In the genomic region with DNA sequence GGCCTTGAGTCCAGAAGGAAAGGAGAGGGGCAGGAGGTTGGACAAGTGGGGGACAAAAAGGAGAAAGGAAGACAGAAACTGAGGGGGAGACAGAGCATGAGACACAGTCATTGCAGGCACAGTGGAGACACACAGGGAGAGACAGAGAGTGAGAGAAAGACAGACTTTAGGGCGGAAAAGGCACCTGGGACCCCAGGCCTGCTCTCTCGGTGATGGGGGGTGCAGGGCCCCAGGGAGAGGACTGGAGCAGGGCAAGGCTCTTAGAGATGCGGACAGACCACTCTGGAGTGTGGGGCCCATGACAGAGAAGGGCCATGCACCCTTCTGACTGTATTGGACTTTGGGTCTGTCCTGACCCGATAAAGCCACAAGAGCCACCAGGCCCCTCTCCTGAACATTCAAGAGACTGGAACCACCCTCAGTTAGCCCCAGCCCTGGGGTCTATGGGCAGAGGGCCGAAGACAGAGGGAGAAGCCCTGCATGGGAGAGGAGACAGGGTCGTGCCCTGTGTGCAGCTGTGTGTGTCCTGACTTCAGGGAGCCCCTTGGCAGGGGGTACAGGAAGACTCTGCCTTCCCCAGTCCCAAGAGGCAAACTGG, we compare ENCODE assay signal across 1 cellular context.
TF ChIP-seq lines count a peak whose summit lies in the region.

No MANE protein-coding gene starts in this region.

TF ChIP-seq in HepG2, 621 proteins besides CTCF, POLR2A, EP300 and RAD21:
- TF ChIP-seq DR1 (CRISPR knock-in tag; IDR thresholded peaks at IDR 0.05) (no peak), PAWR (CRISPR knock-in tag; IDR thresholded peaks at IDR 0.05; ENCODE audit: borderline replicate concordance) (no peak), ISX (CRISPR knock-in tag; conservative IDR thresholded peaks at IDR 0.05) (no peak), ZBTB1 (CRISPR knock-in tag; IDR thresholded peaks at IDR 0.05; ENCODE audit: borderline replicate concordance) (no peak), HNRNPUL1 (IDR thresholded peaks at IDR 0.05; ENCODE audit: low read depth, low read length) (no peak), RFX3 (CRISPR knock-in tag; IDR thresholded peaks at IDR 0.05) (no peak), ATRX (CRISPR knock-in tag; IDR thresholded peaks at IDR 0.05; ENCODE audit: borderline replicate concordance) (no peak), HES4 (CRISPR knock-in tag; IDR thresholded peaks at IDR 0.05; ENCODE audit: borderline replicate concordance) (no peak), MEIS1 (CRISPR knock-in tag; IDR thresholded peaks at IDR 0.05; ENCODE audit: borderline replicate concordance) (no peak), MAZ (IDR thresholded peaks at IDR 0.05; ENCODE audit: borderline replicate concordance, low read depth, low read length) (no peak), MAZ (CRISPR knock-in tag; IDR thresholded peaks at IDR 0.05; ENCODE audit: low read depth) (no peak), ZNF572 (CRISPR knock-in tag; IDR thresholded peaks at IDR 0.05) (no peak), GTF3A (CRISPR knock-in tag; conservative IDR thresholded peaks at IDR 0.05) (no peak), ZNF10 (CRISPR knock-in tag; IDR thresholded peaks at IDR 0.05; ENCODE audit: borderline replicate concordance, low read depth) (no peak), ZBTB21 (CRISPR knock-in tag; IDR thresholded peaks at IDR 0.05) (no peak), MXI1 (IDR thresholded peaks at IDR 0.05; ENCODE audit: borderline replicate concordance, low read depth, low read length) (no peak), ZNF883 (CRISPR knock-in tag; IDR thresholded peaks at IDR 0.05; ENCODE audit: not compliant biosample characterization) (no peak), ATAD3A (CRISPR knock-in tag; IDR thresholded peaks at IDR 0.05) (no peak), ZC3H4 (CRISPR knock-in tag; IDR thresholded peaks at IDR 0.05; ENCODE audit: borderline replicate concordance) (no peak)
- TF ChIP-seq, protein P1, sequence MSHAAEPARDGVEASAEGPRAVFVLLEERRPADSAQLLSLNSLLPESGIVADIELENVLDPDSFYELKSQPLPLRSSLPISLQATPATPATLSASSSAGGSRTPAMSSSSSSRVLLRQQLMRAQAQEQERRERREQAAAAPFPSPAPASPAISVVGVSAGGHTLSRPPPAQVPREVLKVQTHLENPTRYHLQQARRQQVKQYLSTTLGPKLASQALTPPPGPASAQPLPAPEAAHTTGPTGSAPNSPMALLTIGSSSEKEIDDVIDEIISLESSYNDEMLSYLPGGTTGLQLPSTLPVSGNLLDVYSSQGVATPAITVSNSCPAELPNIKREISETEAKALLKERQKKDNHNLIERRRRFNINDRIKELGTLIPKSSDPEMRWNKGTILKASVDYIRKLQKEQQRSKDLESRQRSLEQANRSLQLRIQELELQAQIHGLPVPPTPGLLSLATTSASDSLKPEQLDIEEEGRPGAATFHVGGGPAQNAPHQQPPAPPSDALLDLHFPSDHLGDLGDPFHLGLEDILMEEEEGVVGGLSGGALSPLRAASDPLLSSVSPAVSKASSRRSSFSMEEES (CRISPR knock-in tag; IDR thresholded peaks at IDR 0.05) = no peak
- TF ChIP-seq, protein P2, sequence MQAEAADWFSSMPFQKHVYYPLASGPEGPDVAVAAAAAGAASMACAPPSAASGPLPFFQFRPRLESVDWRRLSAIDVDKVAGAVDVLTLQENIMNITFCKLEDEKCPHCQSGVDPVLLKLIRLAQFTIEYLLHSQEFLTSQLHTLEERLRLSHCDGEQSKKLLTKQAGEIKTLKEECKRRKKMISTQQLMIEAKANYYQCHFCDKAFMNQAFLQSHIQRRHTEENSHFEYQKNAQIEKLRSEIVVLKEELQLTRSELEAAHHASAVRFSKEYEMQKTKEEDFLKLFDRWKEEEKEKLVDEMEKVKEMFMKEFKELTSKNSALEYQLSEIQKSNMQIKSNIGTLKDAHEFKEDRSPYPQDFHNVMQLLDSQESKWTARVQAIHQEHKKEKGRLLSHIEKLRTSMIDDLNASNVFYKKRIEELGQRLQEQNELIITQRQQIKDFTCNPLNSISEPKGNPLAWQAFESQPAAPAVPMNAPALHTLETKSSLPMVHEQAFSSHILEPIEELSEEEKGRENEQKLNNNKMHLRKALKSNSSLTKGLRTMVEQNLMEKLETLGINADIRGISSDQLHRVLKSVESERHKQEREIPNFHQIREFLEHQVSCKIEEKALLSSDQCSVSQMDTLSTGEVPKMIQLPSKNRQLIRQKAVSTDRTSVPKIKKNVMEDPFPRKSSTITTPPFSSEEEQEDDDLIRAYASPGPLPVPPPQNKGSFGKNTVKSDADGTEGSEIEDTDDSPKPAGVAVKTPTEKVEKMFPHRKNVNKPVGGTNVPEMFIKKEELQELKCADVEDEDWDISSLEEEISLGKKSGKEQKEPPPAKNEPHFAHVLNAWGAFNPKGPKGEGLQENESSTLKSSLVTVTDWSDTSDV (CRISPR knock-in tag; IDR thresholded peaks at IDR 0.05) = no peak
